Comparison of ENCODE assay signal across 2 cellular contexts in the genomic region with DNA sequence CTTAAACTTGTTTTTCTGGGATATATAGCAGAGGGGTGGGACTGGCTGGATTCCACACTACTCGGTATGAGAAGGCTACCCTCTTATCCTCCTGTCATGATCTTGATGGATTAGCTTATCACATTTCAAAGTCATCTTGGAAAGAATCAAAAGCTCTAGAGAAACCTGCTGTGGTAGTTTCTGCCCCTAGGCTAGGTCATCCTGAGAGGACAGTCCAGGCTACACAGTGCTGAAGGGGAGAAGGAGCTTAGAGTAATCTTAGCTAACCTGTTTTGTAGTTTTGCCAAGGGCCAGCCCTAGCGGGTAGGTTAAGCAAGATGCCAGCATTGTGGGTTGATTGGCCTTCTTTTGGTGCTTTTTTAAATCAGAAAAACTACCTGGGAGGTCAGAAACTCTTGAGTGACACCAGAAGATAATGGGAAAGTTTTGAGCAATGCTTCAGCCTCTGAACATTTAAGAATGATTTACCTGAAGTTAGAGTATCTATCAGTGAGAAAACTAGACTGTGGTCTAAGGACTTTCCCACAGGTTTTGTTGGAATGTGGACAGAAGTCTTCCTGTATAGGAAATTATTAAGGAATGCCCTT.
TF ChIP-seq lines count a peak whose summit lies in the region.

No MANE protein-coding gene starts in this region.

TF ChIP-seq in Ishikawa, 13 proteins besides CTCF, POLR2A, EP300 and RAD21 (continued from another document):
- TF ChIP-seq TEAD4 (IDR thresholded peaks at IDR 0.05) (no peak), CEBPB (IDR thresholded peaks at IDR 0.05) (no peak), FOXM1 (IDR thresholded peaks at IDR 0.05; ENCODE audit: borderline replicate concordance, low read depth) (no peak), TCF12 (IDR thresholded peaks at IDR 0.05; ENCODE audit: low read depth) (no peak), EGR1 (IDR thresholded peaks at IDR 0.05) (no peak), CREB1 (IDR thresholded peaks at IDR 0.05; ENCODE audit: low read depth) (no peak)
- TF ChIP-seq, protein P1, sequence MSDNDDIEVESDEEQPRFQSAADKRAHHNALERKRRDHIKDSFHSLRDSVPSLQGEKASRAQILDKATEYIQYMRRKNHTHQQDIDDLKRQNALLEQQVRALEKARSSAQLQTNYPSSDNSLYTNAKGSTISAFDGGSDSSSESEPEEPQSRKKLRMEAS (IDR thresholded peaks at IDR 0.05): no peak

TF ChIP-seq in SK-N-SH treated with all-trans-retinoic acid at 6 μM for 48 hours, 23 proteins besides CTCF, POLR2A, EP300 and RAD21 (continued from another document):
- TF ChIP-seq, protein P2, sequence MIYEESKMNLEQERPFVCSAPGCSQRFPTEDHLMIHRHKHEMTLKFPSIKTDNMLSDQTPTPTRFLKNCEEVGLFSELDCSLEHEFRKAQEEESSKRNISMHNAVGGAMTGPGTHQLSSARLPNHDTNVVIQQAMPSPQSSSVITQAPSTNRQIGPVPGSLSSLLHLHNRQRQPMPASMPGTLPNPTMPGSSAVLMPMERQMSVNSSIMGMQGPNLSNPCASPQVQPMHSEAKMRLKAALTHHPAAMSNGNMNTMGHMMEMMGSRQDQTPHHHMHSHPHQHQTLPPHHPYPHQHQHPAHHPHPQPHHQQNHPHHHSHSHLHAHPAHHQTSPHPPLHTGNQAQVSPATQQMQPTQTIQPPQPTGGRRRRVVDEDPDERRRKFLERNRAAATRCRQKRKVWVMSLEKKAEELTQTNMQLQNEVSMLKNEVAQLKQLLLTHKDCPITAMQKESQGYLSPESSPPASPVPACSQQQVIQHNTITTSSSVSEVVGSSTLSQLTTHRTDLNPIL (CRISPR knock-in tag; IDR thresholded peaks at IDR 0.05; ENCODE audit: low read depth): no peak
- TF ChIP-seq GLIS3 (CRISPR knock-in tag; IDR thresholded peaks at IDR 0.05): no peak
